8 cellular contexts compared by ENCODE assay signal in genomic region chr15:75578206-75578947, GRCh38. TPM values are rescaled to one million over a fixed set of nuclear protein-coding genes. Genes with fewer than 3 reads are reported as not detected.
DNase-seq lines count a peak whose midpoint lies in the region; ATAC-seq, FAIRE-seq and TF ChIP-seq lines count a peak whose summit lies in the region.

No MANE protein-coding gene starts in this region.

- CTCF ChIA-PET in HepG2 (lab: Yijun Ruan, JAX; ENCODE audit: low intra/inter-chr PET ratio, low total read pairs) = no interaction called here

- no peak for TF ChIP-seq CTCF in HepG2 (CRISPR knock-in tag; IDR thresholded peaks at IDR 0.05)

- peak overlapping the region; percentile 70 for H3K4me2 ChIP-seq in HepG2 (ENCODE audit: low read depth, low read length)

- DNase-seq in T-helper 17 cell (peak in 2 of 3 donors; percentile 16 to 27), cerebellum (ENCODE audit: low spot score) (peak; percentile 38), HepG2 (ENCODE audit: low spot score) (no peak), DMS114 treated with DMSO at 0.1 percent for 48 hours (lab: John Stamatoyannopoulos, UW; ENCODE audit: unreplicated experiment) (no peak), pons (ENCODE audit: low spot score) (no peak)

- POLR2A ChIA-PET in HepG2 (lab: Yijun Ruan, JAX) = interaction anchor here (0.8 to 3.0 kb wide), 13 partner anchors 8 to 210 kb away, joined by 3 to 13 read pairs (median 5); partner anchors contain the start of genes MAN2C1, SIN3A, SNUPN and SNX33

- peak overlapping the region; percentile 93 for H3K27ac ChIP-seq in HepG2 (ENCODE audit: extremely low read length, insufficient read depth, low read length)

- H3K4me3 ChIP-seq in GM08714 (ENCODE audit: low read length) (peak overlapping the region; percentile 97), HepG2 (replicated peaks in 1 of 3; ENCODE audit: insufficient read depth in 1 of 3, low read depth in 2 of 3, low read length in 3 of 3) (peak overlapping the region; percentile 74 to 100 (median 87))

- WGBS in HepG2 (ENCODE audit: low lambda C conversion rate) = 2% methylated on average over 30 of the region's 77 CpGs

- peak; percentile 44 for ATAC-seq in HG03025 (IDR thresholded peaks at IDR 0.05; ENCODE audit: low FRiP score, unreplicated experiment)
- ATAC-seq in T-helper 17 cell = peak; percentile 41
- peak; percentile 44 for ATAC-seq in HepG2

- H3K9me3 Mint-ChIP-seq in stimulated activated naive CD8-positive, alpha-beta T cell treated with anti-CD3 and anti-CD28 coated beads, Interleukin-15, Interleukin-2, amounts not matched to agents 100 ng/mL and 50 ng/mL, for 24 hours = no peaks in the 10 kb centered on the region

- H4K20me1 ChIP-seq in HepG2 (ENCODE audit: insufficient read depth, low read length) = no peaks in the 10 kb centered on the region; the same call in 1 of the 2 replicates

- no peaks in the 10 kb centered on the region for H3K36me3 Mint-ChIP-seq in T-helper 17 cell (ENCODE audit: low read depth)
- no peaks in the 10 kb centered on the region for H3K36me3 Mint-ChIP-seq in stimulated activated naive CD8-positive, alpha-beta T cell treated with anti-CD3 and anti-CD28 coated beads, Interleukin-15, Interleukin-2, amounts not matched to agents 100 ng/mL and 50 ng/mL, for 24 hours (ENCODE audit: low read depth)

- H3K36me3 ChIP-seq in HepG2 (replicated peaks in 1 of 2; ENCODE audit: control insufficient read depth in 1 of 2, insufficient read depth in 2 of 2, low read length in 2 of 2) = peaks cover 0 to 4% of the 10 kb centered on the region in 2 experiments; a peak in 1 of 5 replicates

- H3K79me2 ChIP-seq in HepG2 (ENCODE audit: insufficient read depth, low read length) = peaks cover 36% of the 10 kb centered on the region

- peak overlapping the region; percentile 94 for H3K9ac ChIP-seq in HepG2 (ENCODE audit: insufficient read depth, low read depth, low read length)

- intact Hi-C loops in HepG2 (cut with micrococcal nuclease; ENCODE audit: unreplicated experiment) = loop anchor here (5.0 kb wide), 1 partner anchor 49 kb away; the partner anchor contains the start of gene SNUPN

- no peaks in the 10 kb centered on the region for H3K27me3 Mint-ChIP-seq in T-helper 17 cell
- H3K27me3 Mint-ChIP-seq in stimulated activated naive CD8-positive, alpha-beta T cell treated with anti-CD3 and anti-CD28 coated beads, Interleukin-15, Interleukin-2, amounts not matched to agents 100 ng/mL and 50 ng/mL, for 24 hours = no peaks in the 10 kb centered on the region

- no peak for TF ChIP-seq RAD21 in HepG2 (CRISPR knock-in tag; IDR thresholded peaks at IDR 0.05)

- H3K4me1 Mint-ChIP-seq in T-helper 17 cell = peaks cover 30% of the 10 kb centered on the region
- H3K4me1 Mint-ChIP-seq in stimulated activated naive CD8-positive, alpha-beta T cell treated with anti-CD3 and anti-CD28 coated beads, Interleukin-15, Interleukin-2, amounts not matched to agents 100 ng/mL and 50 ng/mL, for 24 hours (ENCODE audit: low read depth) = peaks cover 22% of the 10 kb centered on the region

- no peaks in the 10 kb centered on the region; a peak in 2 of 5 replicates for H3K27me3 ChIP-seq in HepG2 (ENCODE audit: control insufficient read depth in 1 of 2, insufficient read depth in 2 of 2, low read length in 2 of 2)

- no peak overlapping the region for H2AFZ ChIP-seq in HepG2 (ENCODE audit: low read length)

- H3K9me3 ChIP-seq in T-helper 17 cell (ENCODE audit: control insufficient read depth, low read length, poor library complexity, severe bottlenecking) = no peaks in the 10 kb centered on the region
- H3K9me3 ChIP-seq in HepG2 (ENCODE audit: low read length) = no peaks in the 10 kb centered on the region

- peak overlapping the region; percentile 93 for H3K4me3 Mint-ChIP-seq in T-helper 17 cell
- H3K4me3 Mint-ChIP-seq in stimulated activated naive CD8-positive, alpha-beta T cell treated with anti-CD3 and anti-CD28 coated beads, Interleukin-15, Interleukin-2, amounts not matched to agents 100 ng/mL and 50 ng/mL, for 24 hours = peak overlapping the region; percentile 89

- 0 out of 4 replicates have a peak, but pooled peaks of 1 of the 2 experiments have one; percentile 38 for TF ChIP-seq POLR2A in HepG2 (IDR thresholded peaks at IDR 0.05; ENCODE audit: insufficient read depth in 1 of 2, low read depth in 2 of 2, low read length in 2 of 2)

- FAIRE-seq in HepG2 (lab: Jason Lieb, UNC) = no peak

- in situ Hi-C loops in HepG2 (cut with HindIII; ENCODE audit: extremely low pct_ligation_motif_present, low pct_unique_long_range_greater_than_20kb) = no loop called here

- H3K27ac Mint-ChIP-seq in T-helper 17 cell = peak overlapping the region; percentile 93
- H3K27ac Mint-ChIP-seq in stimulated activated naive CD8-positive, alpha-beta T cell treated with anti-CD3 and anti-CD28 coated beads, Interleukin-15, Interleukin-2, amounts not matched to agents 100 ng/mL and 50 ng/mL, for 24 hours = peak overlapping the region; percentile 93

- H3K4me1 ChIP-seq in HepG2 (ENCODE audit: insufficient read depth, low read length) = peaks cover 37% of the 10 kb centered on the region

- TF ChIP-seq EP300 in HepG2 (IDR thresholded peaks at IDR 0.05; ENCODE audit: low read depth in 2 of 2, low read length in 2 of 2) = no peak
- TF ChIP-seq EP300 in HepG2 (CRISPR knock-in tag; IDR thresholded peaks at IDR 0.05; ENCODE audit: borderline replicate concordance) = no peak

- no TSS peak for BruUV-seq in HepG2 (replicated peaks; lab: Mats Ljungman, UMichigan)

TF ChIP-seq in HepG2, 621 proteins besides CTCF, POLR2A, EP300 and RAD21 (continues in another document):
- TF ChIP-seq E2F1 (CRISPR knock-in tag; IDR thresholded peaks at IDR 0.05) = peak; percentile 50; the same call in 1 of the 2 replicates
- TF ChIP-seq RFX1 (IDR thresholded peaks at IDR 0.05) = no peak
- TF ChIP-seq ZNF768 (CRISPR knock-in tag; IDR thresholded peaks at IDR 0.05) = peak; percentile 49; the same call in 1 of the 2 replicates
- no peak for TF ChIP-seq ATF1 (CRISPR knock-in tag; IDR thresholded peaks at IDR 0.05)

RNA-seq across cellular contexts. Expression of gene PTPN9, which starts 0.7 kb away (rescaled TPM):
- total RNA-seq in T-helper 17 cell = 10 to 100 TPM; 19.8 to 21.6 TPM
- 25.5 TPM for total RNA-seq in cerebellum
- total RNA-seq in HepG2 (2016; rRNA removed; fragmentation: Illumina TruSeq; extraction: Trizol) = 16.5 and 16.6 TPM in 2 replicates
- 12.9 and 15.6 TPM in 2 replicates for total RNA-seq in HepG2 (2016; cell fraction: cytosol; rRNA removed; fragmentation: Illumina TruSeq; extraction: Trizol; ENCODE audit: low read depth)
- total RNA-seq in HepG2 (2016; cell fraction: insoluble cytoplasmic fraction; rRNA removed; fragmentation: Illumina TruSeq; extraction: Trizol) = 16.3 and 17.5 TPM in 2 replicates
- total RNA-seq in HepG2 (2016; cell fraction: membrane; rRNA removed; fragmentation: Illumina TruSeq; extraction: Trizol) = 20.4 and 21.9 TPM in 2 replicates
- total RNA-seq in HepG2 (2016; cell fraction: nucleus; rRNA removed; fragmentation: Illumina TruSeq; extraction: Trizol) = 11.6 and 14.4 TPM in 2 replicates
- 19.9 and 21.3 TPM in 2 replicates for polyA plus RNA-seq in HepG2 (2011; rRNA removed)
- 21.8 and 22.9 TPM in 2 replicates for polyA plus RNA-seq in HepG2 (2011; cell fraction: cytosol; rRNA removed)
- polyA plus RNA-seq in HepG2 (2011; cell fraction: nucleus; rRNA removed) = 12.9 and 15.1 TPM in 2 replicates
- polyA plus RNA-seq in HepG2 (2012) = 13.3 and 14.1 TPM in 2 replicates
- polyA plus RNA-seq in HepG2 (2016; cell fraction: cytosol; fragmentation: Illumina TruSeq; extraction: Trizol; ENCODE audit: low read depth) = 5.8 and 6.2 TPM in 2 replicates
- polyA plus RNA-seq in HepG2 (2016; cell fraction: insoluble cytoplasmic fraction; fragmentation: Illumina TruSeq; extraction: Trizol; ENCODE audit: low read depth) = 16.3 and 19.5 TPM in 2 replicates
- polyA plus RNA-seq in HepG2 (2016; cell fraction: membrane; fragmentation: Illumina TruSeq; extraction: Trizol; ENCODE audit: low read depth) = 14.9 and 15.7 TPM in 2 replicates
- 13.5 and 15.4 TPM in 2 replicates for polyA plus RNA-seq in HepG2 (2016; cell fraction: nucleus; fragmentation: Illumina TruSeq; extraction: Trizol; ENCODE audit: insufficient read depth, low read depth)
- polyA minus RNA-seq in HepG2 (2011; rRNA and poly(A)+ RNA removed; ENCODE audit: low replicate concordance) = 75.2 and 86.3 TPM in 2 replicates
- polyA minus RNA-seq in HepG2 (2011; cell fraction: cytosol; rRNA and poly(A)+ RNA removed) = 11.8 and 13.8 TPM in 2 replicates
- polyA minus RNA-seq in HepG2 (2011; cell fraction: nucleus; rRNA and poly(A)+ RNA removed) = 13.6 and 20.1 TPM in 2 replicates

RNA-seq across cellular contexts. Expression of gene SNUPN, which starts 47.1 kb away (rescaled TPM):
- total RNA-seq in T-helper 17 cell (10 to 100 TPM; 14.5 to 15.0 TPM), cerebellum (16.5 TPM), HepG2 (2016; rRNA removed; fragmentation: Illumina TruSeq; extraction: Trizol) (16.4 and 18.3 TPM in 2 replicates)
- total RNA-seq in HepG2 (2016; cell fraction: cytosol; rRNA removed; fragmentation: Illumina TruSeq; extraction: Trizol; ENCODE audit: low read depth) = 6.8 and 7.2 TPM in 2 replicates
- 15.6 and 16.3 TPM in 2 replicates for total RNA-seq in HepG2 (2016; cell fraction: insoluble cytoplasmic fraction; rRNA removed; fragmentation: Illumina TruSeq; extraction: Trizol)
- total RNA-seq in HepG2 (2016; cell fraction: membrane; rRNA removed; fragmentation: Illumina TruSeq; extraction: Trizol) = 12.1 and 13.5 TPM in 2 replicates
- total RNA-seq in HepG2 (2016; cell fraction: nucleus; rRNA removed; fragmentation: Illumina TruSeq; extraction: Trizol) = 6.7 and 7.2 TPM in 2 replicates
- polyA plus RNA-seq in HepG2 (2011; rRNA removed) = 7.6 and 9.0 TPM in 2 replicates
- polyA plus RNA-seq in HepG2 (2011; cell fraction: cytosol; rRNA removed) = 6.7 and 7.3 TPM in 2 replicates
- 4.2 and 4.4 TPM in 2 replicates for polyA plus RNA-seq in HepG2 (2011; cell fraction: nucleus; rRNA removed)
- 6.0 and 8.6 TPM in 2 replicates for polyA plus RNA-seq in HepG2 (2012)
- polyA plus RNA-seq in HepG2 (2016; cell fraction: cytosol; fragmentation: Illumina TruSeq; extraction: Trizol; ENCODE audit: low read depth) = 4.4 and 6.8 TPM in 2 replicates
- 19.3 and 20.4 TPM in 2 replicates for polyA plus RNA-seq in HepG2 (2016; cell fraction: insoluble cytoplasmic fraction; fragmentation: Illumina TruSeq; extraction: Trizol; ENCODE audit: low read depth)
- polyA plus RNA-seq in HepG2 (2016; cell fraction: membrane; fragmentation: Illumina TruSeq; extraction: Trizol; ENCODE audit: low read depth) = 8.3 and 9.4 TPM in 2 replicates
- polyA plus RNA-seq in HepG2 (2016; cell fraction: nucleus; fragmentation: Illumina TruSeq; extraction: Trizol; ENCODE audit: insufficient read depth, low read depth) = 10.9 and 12.9 TPM in 2 replicates
- polyA minus RNA-seq in HepG2 (2011; rRNA and poly(A)+ RNA removed; ENCODE audit: low replicate concordance) = 5.9 and 26.5 TPM in 2 replicates
- polyA minus RNA-seq in HepG2 (2011; cell fraction: cytosol; rRNA and poly(A)+ RNA removed) = 4.9 and 5.9 TPM in 2 replicates
- 8.1 and 9.9 TPM in 2 replicates for polyA minus RNA-seq in HepG2 (2011; cell fraction: nucleus; rRNA and poly(A)+ RNA removed)

Comparison
In these comparisons a context has a peak if more than half of its experiments do, and no peak if none do; other contexts are left out.
1. DNase-seq: peak in T-helper 17 cell (2 of 3) and cerebellum (single experiment); none in HepG2 (single experiment), DMS114 treated with DMSO at 0.1 percent for 48 hours (single experiment) and pons (single experiment).
2. Peak in every context shown above with its lines, with median percentiles within 50 percentile points of each other: ATAC-seq.